Comparison of ENCODE assay signal across 24 cellular contexts in genomic region chr19:3005345-3005744, GRCh38.
"Had no signal": no experiment of that assay in that cellular context is flagged by ENCODE, and none has a peak within 500 bp of the region (broad histone marks: within the 10 kb centered on the region; RNA-seq: fewer than 3 reads in every experiment).

No MANE protein-coding gene starts in this region.

- DNase-seq: activated CD4-positive, alpha-beta T cell treated with anti-CD3 and anti-CD28 coated beads, Interleukin-2, amount 10 ng/mL, durations not matched to agents 24 days and 14 days; activated CD4-positive, CD25-positive, alpha-beta regulatory T cell; activated CD8-positive, alpha-beta memory T cell treated with anti-CD3 and anti-CD28 coated beads, Interleukin-2, amount 10 ng/mL, durations not matched to agents 7 days and 5 days; activated CD8-positive, alpha-beta memory T cell treated with anti-CD3 and anti-CD28 coated beads, Interleukin-2, amount 50 U/mL, for 4 hours; activated effector memory CD4-positive, alpha-beta T cell treated with anti-CD3 and anti-CD28 coated beads, Interleukin-2, amount 50 U/mL, for 16 hours; activated naive CD4-positive, alpha-beta T cell treated with anti-CD3 and anti-CD28 coated beads for 36 hours; activated naive CD8-positive, alpha-beta T cell treated with anti-CD3 and anti-CD28 coated beads for 36 hours; activated naive CD8-positive, alpha-beta T cell treated with anti-CD3 and anti-CD28 coated beads, Interleukin-2, amount 50 U/mL, for 24 hours; adrenal gland; aorta; caudate nucleus; cortex of kidney; dermis blood vessel endothelial cell; effector CD4-positive, alpha-beta T cell; effector memory CD8-positive, alpha-beta T cell; esophagus squamous epithelium; foreskin melanocyte; head of caudate nucleus; T-helper 17 cell; T1000 had no signal

- H3K4me3 ChIP-seq: adrenal gland, body of pancreas, esophagus squamous epithelium, gastroesophageal sphincter had no signal

- H3K9me3 ChIP-seq: adrenal gland, body of pancreas, esophagus squamous epithelium, gastroesophageal sphincter had no signal

- H3K27me3 ChIP-seq: adrenal gland, body of pancreas, esophagus squamous epithelium, gastroesophageal sphincter had no signal

- ATAC-seq: activated CD8-positive, alpha-beta memory T cell treated with anti-CD3 and anti-CD28 coated beads, Interleukin-2, amount 10 ng/mL, durations not matched to agents 7 days and 5 days; activated naive CD8-positive, alpha-beta T cell treated with anti-CD3 and anti-CD28 coated beads, Interleukin-2, amount 50 U/mL, for 24 hours; effector memory CD8-positive, alpha-beta T cell; gastroesophageal sphincter had no signal

- H3K27ac ChIP-seq: adrenal gland, body of pancreas, epithelial cell of prostate, esophagus squamous epithelium, gastroesophageal sphincter, WERI-Rb-1 had no signal

- H3K4me1 ChIP-seq: adrenal gland, body of pancreas, esophagus squamous epithelium, gastroesophageal sphincter had no signal
